9 cellular contexts compared by ENCODE assay signal in the genomic region with DNA sequence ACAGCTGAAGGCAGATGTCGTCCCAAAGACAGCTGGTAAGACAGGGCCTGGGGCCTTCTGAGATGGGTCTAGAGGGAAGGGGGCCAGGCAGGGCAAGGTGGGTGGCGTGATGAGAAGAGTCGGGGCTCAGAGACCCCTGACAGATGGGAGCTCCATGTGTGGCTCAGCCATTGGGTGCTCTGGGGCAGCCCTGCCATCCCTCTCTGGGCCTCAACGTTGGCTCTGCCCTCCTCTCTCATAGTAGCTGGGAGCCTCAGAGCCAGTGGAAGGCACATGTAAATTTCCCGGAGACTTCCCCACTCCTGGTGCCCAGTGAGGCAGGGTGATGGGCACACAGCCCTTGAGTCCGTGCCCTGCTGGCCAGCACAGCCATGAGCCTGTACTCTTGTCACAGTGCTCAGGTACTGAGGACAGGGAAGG. TPM values are rescaled to one million over a fixed set of nuclear protein-coding genes. Genes with fewer than 3 reads are reported as not detected.
A peak's percentile ranks its signal among the peaks of the same experiment; 100 is the strongest.
DNase-seq lines count a peak whose midpoint lies in the region; ATAC-seq and TF ChIP-seq lines count a peak whose summit lies in the region.
"Had no signal": no experiment of that assay in that cellular context is flagged by ENCODE, and none has a peak within 500 bp of the region (broad histone marks: within the 10 kb centered on the region; RNA-seq: fewer than 3 reads in every experiment).

No MANE protein-coding gene starts in this region.

- no peak overlapping the region for H3K4ac ChIP-seq in mesendoderm (ENCODE audit: low read depth, low read length)

- peak overlapping the region; percentile 94 to 100 (median 99) for H3K4me2 ChIP-seq in BLaER1 treated with 17β-estradiol and CSF1 and Interleukin-3, amounts not matched to agents 10 nM and 100 nM
- no peak overlapping the region for H3K4me2 ChIP-seq in mesendoderm (ENCODE audit: low read length)

- peaks cover 14% of the 10 kb centered on the region for H3K79me1 ChIP-seq in mesendoderm (ENCODE audit: low read length)

- H2BK5ac ChIP-seq in mesendoderm (ENCODE audit: low read length) = no peak overlapping the region

- H3K23ac ChIP-seq in mesendoderm (ENCODE audit: low read length) = no peak overlapping the region

- no peak overlapping the region for H2BK120ac ChIP-seq in mesendoderm (ENCODE audit: low read depth, low read length)

- H3K27ac Mint-ChIP-seq in dendritic cell treated with granulocyte-macrophage colony-stimulating factor and Interleukin-4, amounts not matched to agents 40 ng/mL and 50 ng/mL, for 4 days = peak overlapping the region; percentile 95
- H3K27ac Mint-ChIP-seq in neural crest cell (ENCODE audit: unreplicated experiment) = no peak overlapping the region

- H4K20me1 ChIP-seq in BLaER1 treated with 17β-estradiol and CSF1 and Interleukin-3, amounts not matched to agents 10 nM and 100 nM = peaks cover 56 to 72% (median 61%) of the 10 kb centered on the region in 11 experiments

- no peak for ATAC-seq in HG02610 (IDR thresholded peaks at IDR 0.05; ENCODE audit: unreplicated experiment)

- TF ChIP-seq CTCF in neural crest cell (conservative IDR thresholded peaks at IDR 0.05) = no peak

- no peak overlapping the region for H4K5ac ChIP-seq in mesendoderm (ENCODE audit: low read length)

- WGBS in mesendoderm (ENCODE audit: extremely low coverage, insufficient coverage, low lambda C conversion rate) = no CpG with 5 or more reads among the region's 6 CpGs

- H3K36me3 ChIP-seq in BLaER1 treated with 17β-estradiol and CSF1 and Interleukin-3, amounts not matched to agents 10 nM and 100 nM = peaks cover 53 to 59% (median 58%) of the 10 kb centered on the region in 11 experiments
- H3K36me3 ChIP-seq in KOPT-K1 (ENCODE audit: insufficient read depth, low read length) = peaks cover 57% of the 10 kb centered on the region
- peaks cover 12% of the 10 kb centered on the region for H3K36me3 ChIP-seq in mesendoderm (ENCODE audit: control insufficient read depth, insufficient read depth, low read length)

- H3K4me3 Mint-ChIP-seq in dendritic cell treated with granulocyte-macrophage colony-stimulating factor and Interleukin-4, amounts not matched to agents 40 ng/mL and 50 ng/mL, for 4 days = peak overlapping the region; percentile 86
- peak overlapping the region; percentile 83 for H3K4me3 Mint-ChIP-seq in neural crest cell

- peaks cover 67% of the 10 kb centered on the region for H3K36me3 Mint-ChIP-seq in dendritic cell treated with granulocyte-macrophage colony-stimulating factor and Interleukin-4, amounts not matched to agents 40 ng/mL and 50 ng/mL, for 4 days (ENCODE audit: low read depth)
- peaks cover 22% of the 10 kb centered on the region for H3K36me3 Mint-ChIP-seq in neural crest cell (ENCODE audit: low read depth)

- no peak overlapping the region for H3K56ac ChIP-seq in mesendoderm (ENCODE audit: low read length)

- peak overlapping the region; percentile 93 to 100 (median 99); a peak in 21 of 22 replicates for H3K27ac ChIP-seq in BLaER1 treated with 17β-estradiol and CSF1 and Interleukin-3, amounts not matched to agents 10 nM and 100 nM
- H3K27ac ChIP-seq in KOPT-K1 (ENCODE audit: low read depth, low read length, poor library complexity, severe bottlenecking) (peak overlapping the region; percentile 98), mesendoderm (ENCODE audit: low read depth, low read length) (no peak overlapping the region)

- H3K4me1 ChIP-seq in BLaER1 treated with 17β-estradiol and CSF1 and Interleukin-3, amounts not matched to agents 10 nM and 100 nM = peaks cover 48 to 87% (median 78%) of the 10 kb centered on the region in 10 experiments
- H3K4me1 ChIP-seq in mesendoderm (ENCODE audit: control insufficient read depth, low read depth, low read length) = peaks cover 4% of the 10 kb centered on the region

- H3K79me2 ChIP-seq in mesendoderm (ENCODE audit: control insufficient read depth, insufficient read depth, low read length) = peaks cover 9% of the 10 kb centered on the region

- H3K27me3 ChIP-seq in BLaER1 treated with 17β-estradiol and CSF1 and Interleukin-3, amounts not matched to agents 10 nM and 100 nM = no peaks in the 10 kb centered on the region
- H3K27me3 ChIP-seq in mesendoderm (ENCODE audit: insufficient read depth, low read length, poor library complexity) = no peaks in the 10 kb centered on the region

- H4K8ac ChIP-seq in mesendoderm (ENCODE audit: low read depth, low read length) = no peak overlapping the region

- intact Hi-C loops in dendritic cell treated with granulocyte-macrophage colony-stimulating factor and Interleukin-4, amounts not matched to agents 40 ng/mL and 50 ng/mL, for 4 days (cut with micrococcal nuclease) = no loop called here

- no peak overlapping the region for H2AK5ac ChIP-seq in mesendoderm (ENCODE audit: low read length)

- peaks cover 87% of the 10 kb centered on the region for H3K4me1 Mint-ChIP-seq in dendritic cell treated with granulocyte-macrophage colony-stimulating factor and Interleukin-4, amounts not matched to agents 40 ng/mL and 50 ng/mL, for 4 days (ENCODE audit: low read depth)
- H3K4me1 Mint-ChIP-seq in neural crest cell = peaks cover 12% of the 10 kb centered on the region

- H3K9me3 Mint-ChIP-seq in dendritic cell treated with granulocyte-macrophage colony-stimulating factor and Interleukin-4, amounts not matched to agents 40 ng/mL and 50 ng/mL, for 4 days = no peaks in the 10 kb centered on the region
- H3K9me3 Mint-ChIP-seq in neural crest cell = no peaks in the 10 kb centered on the region

- H3K9ac ChIP-seq in BLaER1 treated with 17β-estradiol and CSF1 and Interleukin-3, amounts not matched to agents 10 nM and 100 nM = peak overlapping the region; percentile 96 to 100 (median 99); a peak in 21 of 22 replicates
- H3K9ac ChIP-seq in mesendoderm (ENCODE audit: low read length) = no peak overlapping the region

- H3K9me3 ChIP-seq in BLaER1 treated with 17β-estradiol and CSF1 and Interleukin-3, amounts not matched to agents 10 nM and 100 nM (replicated peaks in 1 of 11) = no peaks in the 10 kb centered on the region
- H3K9me3 ChIP-seq in KOPT-K1 (ENCODE audit: insufficient read depth, low read length, poor library complexity, severe bottlenecking) = no peaks in the 10 kb centered on the region

- H3K18ac ChIP-seq in mesendoderm (ENCODE audit: low read length) = no peak overlapping the region

- DNase-seq in neural crest cell (ENCODE audit: low read depth, low spot score) = no peak
- DNase-seq in epidermal melanocyte (ENCODE audit: insufficient read length, low spot score) = no peak
- DNase-seq in mesendoderm = no peak
- no peak for DNase-seq in HUDEP-2 (lab: John Stamatoyannopoulos, UW; ENCODE audit: unreplicated experiment in 76 of 76)
- DNase-seq: NCI-H446 treated with DMSO at 0.1 percent for 48 hours had no signal

- H2BK15ac ChIP-seq in mesendoderm (replicated peaks; ENCODE audit: low read depth) = no peak overlapping the region

- peak overlapping the region; percentile 79 to 99 (median 95) for H3K4me3 ChIP-seq in BLaER1 treated with 17β-estradiol and CSF1 and Interleukin-3, amounts not matched to agents 10 nM and 100 nM
- no peak overlapping the region for H3K4me3 ChIP-seq in mesendoderm (ENCODE audit: low read length)

- no peaks in the 10 kb centered on the region for H3K27me3 Mint-ChIP-seq in dendritic cell treated with granulocyte-macrophage colony-stimulating factor and Interleukin-4, amounts not matched to agents 40 ng/mL and 50 ng/mL, for 4 days
- H3K27me3 Mint-ChIP-seq in neural crest cell (ENCODE audit: low read depth) = no peaks in the 10 kb centered on the region

RNA-seq across cellular contexts. Expression of gene PPIF, which starts 1.8 kb away (rescaled TPM):
- 74.2 and 76.8 TPM in 2 replicates for total RNA-seq in neural crest cell
- 82.9 TPM for polyA plus RNA-seq in mesendoderm (2013, experiment 1 of 2)
- 81.0 TPM for polyA plus RNA-seq in mesendoderm (2013, experiment 2 of 2)
